22 cellular contexts compared by ENCODE assay signal in genomic region chr4:74042681-74043080, GRCh38. TPM values are rescaled to one million over a fixed set of nuclear protein-coding genes. Genes with fewer than 3 reads are reported as not detected.
DNase-seq lines count a peak whose midpoint lies in the region; ATAC-seq and TF ChIP-seq lines count a peak whose summit lies in the region.
"Had no signal": no experiment of that assay in that cellular context is flagged by ENCODE, and none has a peak within 500 bp of the region (broad histone marks: within the 10 kb centered on the region; RNA-seq: fewer than 3 reads in every experiment).

No MANE protein-coding gene starts in this region.

- H3K27ac ChIP-seq in transverse colon: no peak overlapping the region
- H3K27ac ChIP-seq in CD8-positive, alpha-beta T cell (ENCODE audit: low read depth, low read length): no peak overlapping the region
- H3K27ac ChIP-seq: gastrocnemius medialis had no signal

- POLR2A ChIA-PET in T-cell (lab: Charles Lee): no interaction called here
- POLR2A ChIA-PET in CD8-positive, alpha-beta T cell (lab: Charles Lee): no interaction called here

- DNase-seq in NCI-H345 (lab: John Stamatoyannopoulos, UW) (peak; percentile 5), NCI-H345 treated with DMSO at 0.1 percent for 48 hours (lab: John Stamatoyannopoulos, UW; ENCODE audit: unreplicated experiment) (no peak), NCI-H82 treated with DMSO at 0.1 percent for 48 hours (lab: John Stamatoyannopoulos, UW; ENCODE audit: unreplicated experiment) (peak; percentile 2), epithelial cell of proximal tubule (ENCODE audit: low read depth) (no peak), transverse colon (peak; percentile 43), D341Med (ENCODE audit: low spot score) (no peak), T-cell (no peak)
- no peak for DNase-seq in CD8-positive, alpha-beta T cell
- DNase-seq: ACHN; activated CD8-positive, alpha-beta memory T cell treated with anti-CD3 and anti-CD28 coated beads, Interleukin-2, amount 10 ng/mL, durations not matched to agents 7 days and 5 days; activated gamma-delta T cell treated with Interleukin-2 at 50 U/mL for 16 hours; gastrocnemius medialis; Karpas-422; NCI-H1694 treated with DMSO at 0.1 percent for 48 hours; retina; stimulated activated naive CD8-positive, alpha-beta T cell treated with anti-CD3 and anti-CD28 coated beads, Interleukin-15, amount 100 ng/mL, for 72 hours; T-helper 17 cell had no signal

- H3K27ac Mint-ChIP-seq in T-cell: no peak overlapping the region
- H3K27ac Mint-ChIP-seq in CD8-positive, alpha-beta T cell: no peak overlapping the region
- H3K27ac Mint-ChIP-seq: activated CD8-positive, alpha-beta memory T cell treated with anti-CD3 and anti-CD28 coated beads, Interleukin-2, amount 10 ng/mL, durations not matched to agents 7 days and 5 days; stimulated activated naive CD8-positive, alpha-beta T cell treated with anti-CD3 and anti-CD28 coated beads, Interleukin-15, amount 100 ng/mL, for 72 hours; T-helper 17 cell had no signal

- TF ChIP-seq CTCF in epithelial cell of proximal tubule (conservative IDR thresholded peaks at IDR 0.05; ENCODE audit: low read depth, low read length) (peak; percentile 42), transverse colon (IDR thresholded peaks at IDR 0.05) (peak in 4 of 5 experiments; percentile 19 to 32 (median 26))
- TF ChIP-seq CTCF in CD8-positive, alpha-beta T cell (IDR thresholded peaks at IDR 0.05): no peak

- H3K27me3 ChIP-seq in transverse colon: no peaks in the 10 kb centered on the region
- no peaks in the 10 kb centered on the region for H3K27me3 ChIP-seq in CD8-positive, alpha-beta T cell (ENCODE audit: insufficient read depth, low read length)

- intact Hi-C loops in transverse colon (cut with DNase I; ENCODE audit: low total_unique reads): no loop called here
- intact Hi-C loops in CD8-positive, alpha-beta T cell (cut with DNase I, micrococcal nuclease): no loop called here

- H3K9me3 Mint-ChIP-seq in T-cell: peaks cover 0 to 8% (median 7%) of the 10 kb centered on the region in 3 donors
- no peaks in the 10 kb centered on the region for H3K9me3 Mint-ChIP-seq in CD8-positive, alpha-beta T cell

- ATAC-seq in T-cell (replicated peaks in 1 of 4): no peak
- no peak for ATAC-seq in CD8-positive, alpha-beta T cell
- ATAC-seq: activated CD4-positive, CD25-positive, alpha-beta regulatory T cell treated with anti-CD3 and anti-CD28 coated beads, Interleukin-2, amount 50 U/mL, for 24 hours; activated CD8-positive, alpha-beta memory T cell treated with anti-CD3 and anti-CD28 coated beads, Interleukin-2, amount 10 ng/mL, durations not matched to agents 7 days and 5 days; gastrocnemius medialis; stimulated activated naive CD8-positive, alpha-beta T cell treated with anti-CD3 and anti-CD28 coated beads, Interleukin-15, amount 100 ng/mL, for 72 hours; T-helper 17 cell had no signal

- peaks cover 0 to 11% (median 4%) of the 10 kb centered on the region in 4 donors for H3K4me1 ChIP-seq in transverse colon
- no peaks in the 10 kb centered on the region for H3K4me1 ChIP-seq in CD8-positive, alpha-beta T cell (ENCODE audit: insufficient read depth, low read length)
- H3K4me1 ChIP-seq: gastrocnemius medialis had no signal

- no peak for TF ChIP-seq EP300 in transverse colon (IDR thresholded peaks at IDR 0.05; ENCODE audit: low read depth)

- CTCF ChIA-PET in T-cell (lab: Charles Lee): no interaction called here
- CTCF ChIA-PET in CD8-positive, alpha-beta T cell (lab: Charles Lee): no interaction called here

- in situ Hi-C loops in transverse colon (cut with MboI; ENCODE audit: low pct_ligation_motif_present in 1 of 4, low pct_unique_long_range_greater_than_20kb in 1 of 4, low sequenced_read_pairs in 3 of 4): loop anchor here in 1 of 4 donors (10.0 kb wide), 1 partner anchor 92 kb away; no protein-coding TSS in a partner anchor

- H3K9me3 ChIP-seq in transverse colon: peaks cover 7 to 10% of the 10 kb centered on the region in 2 donors
- no peaks in the 10 kb centered on the region for H3K9me3 ChIP-seq in CD8-positive, alpha-beta T cell (ENCODE audit: low read length)
- H3K9me3 ChIP-seq: HAP-1 had no signal

- H3K36me3 ChIP-seq in transverse colon: no peaks in the 10 kb centered on the region
- no peaks in the 10 kb centered on the region for H3K36me3 ChIP-seq in CD8-positive, alpha-beta T cell (ENCODE audit: insufficient read depth, low read length)
- H3K36me3 ChIP-seq: gastrocnemius medialis, HAP-1 had no signal

- H3K27me3 Mint-ChIP-seq in T-cell: peaks cover 33 to 42% of the 10 kb centered on the region in 2 donors
- peaks cover 27% of the 10 kb centered on the region for H3K27me3 Mint-ChIP-seq in CD8-positive, alpha-beta T cell (ENCODE audit: low read depth)

- TF ChIP-seq POLR2A in transverse colon (IDR thresholded peaks at IDR 0.05): no peak

- H3K4me1 Mint-ChIP-seq in T-cell: peaks cover 7 to 9% (median 9%) of the 10 kb centered on the region in 3 donors
- peaks cover 13% of the 10 kb centered on the region for H3K4me1 Mint-ChIP-seq in CD8-positive, alpha-beta T cell (ENCODE audit: low read depth)

- no peaks in the 10 kb centered on the region for H3K36me3 Mint-ChIP-seq in T-cell
- no peaks in the 10 kb centered on the region for H3K36me3 Mint-ChIP-seq in CD8-positive, alpha-beta T cell
- H3K36me3 Mint-ChIP-seq: activated CD8-positive, alpha-beta memory T cell treated with anti-CD3 and anti-CD28 coated beads, Interleukin-2, amount 10 ng/mL, durations not matched to agents 7 days and 5 days had no signal

- no peak overlapping the region for H3K4me3 ChIP-seq in epithelial cell of proximal tubule (ENCODE audit: low read depth, low read length)
- no peak overlapping the region for H3K4me3 ChIP-seq in transverse colon
- H3K4me3 ChIP-seq in CD8-positive, alpha-beta T cell (ENCODE audit: low read depth, low read length): no peak overlapping the region
- H3K4me3 ChIP-seq: gastrocnemius medialis, HAP-1 had no signal

- WGBS in transverse colon (ENCODE audit: low coverage in 1 of 2), 2 donors: 47% methylated on average over 2 of the region's 2 CpGs

- no peak overlapping the region for H3K4me3 Mint-ChIP-seq in T-cell
- no peak overlapping the region for H3K4me3 Mint-ChIP-seq in CD8-positive, alpha-beta T cell
- H3K4me3 Mint-ChIP-seq: activated CD8-positive, alpha-beta memory T cell treated with anti-CD3 and anti-CD28 coated beads, Interleukin-2, amount 10 ng/mL, durations not matched to agents 7 days and 5 days; stimulated activated naive CD8-positive, alpha-beta T cell treated with anti-CD3 and anti-CD28 coated beads, Interleukin-15, amount 100 ng/mL, for 72 hours; T-helper 17 cell had no signal

RNA-seq across cellular contexts. Expression of gene CXCL3, which starts 4.2 kb away (rescaled TPM):
- 4.8 and 6.6 TPM in 2 replicates for total RNA-seq in epithelial cell of proximal tubule
- 1 to 10 TPM; 1.8 to 5.2 (median 5.1) TPM for total RNA-seq in transverse colon
- under 1 TPM in 2 of 5 donors, not detected in 3; 0.32 to 0.35 TPM for total RNA-seq in T-cell
- total RNA-seq in CD8-positive, alpha-beta T cell: under 1 TPM in 1 of 2 experiments, not detected in 1; 0.31 TPM
- total RNA-seq: activated CD8-positive, alpha-beta memory T cell treated with anti-CD3 and anti-CD28 coated beads, Interleukin-2, amount 10 ng/mL, durations not matched to agents 7 days and 5 days had no signal

RNA-seq across cellular contexts. Expression of gene CXCL5, which starts 44.2 kb away (rescaled TPM):
- total RNA-seq in epithelial cell of proximal tubule (32.3 and 79.5 TPM in 2 replicates), transverse colon (under 1 TPM in 1 of 4 donors, not detected in 3; 0.64 TPM), T-cell (under 1 TPM in 1 of 5 donors, not detected in 4; 0.43 TPM)
- total RNA-seq in CD8-positive, alpha-beta T cell: not detected
- total RNA-seq: activated CD8-positive, alpha-beta memory T cell treated with anti-CD3 and anti-CD28 coated beads, Interleukin-2, amount 10 ng/mL, durations not matched to agents 7 days and 5 days; chondrocyte had no signal

RNA-seq across cellular contexts. Expression of gene PPBP, which starts 54.7 kb away (rescaled TPM):
- not detected in 2 replicates for total RNA-seq in epithelial cell of proximal tubule
- total RNA-seq in transverse colon: not detected
- 10 to 100 TPM in 1 of 5 donors, 1 to 10 TPM in 1, under 1 TPM in 1, not detected in 2; 0.36 to 24.7 (median 1.3) TPM for total RNA-seq in T-cell
- total RNA-seq in CD8-positive, alpha-beta T cell: under 1 TPM in 1 of 2 experiments, not detected in 1; 0.50 TPM
- total RNA-seq: activated CD8-positive, alpha-beta memory T cell treated with anti-CD3 and anti-CD28 coated beads, Interleukin-2, amount 10 ng/mL, durations not matched to agents 7 days and 5 days; chondrocyte; endothelial cell of umbilical vein; gastrocnemius medialis; lung microvascular endothelial cell had no signal

RNA-seq across cellular contexts. Expression of gene CXCL2, which starts 56.3 kb away (rescaled TPM):
- total RNA-seq in epithelial cell of proximal tubule: 17.7 and 18.6 TPM in 2 replicates
- total RNA-seq in transverse colon: 10 to 100 TPM in 3 of 4 donors, under 1 TPM in 1; 0.80 to 32.9 (median 17.8) TPM
- under 1 TPM; 0.20 to 0.60 (median 0.30) TPM for total RNA-seq in T-cell
- total RNA-seq in CD8-positive, alpha-beta T cell: under 1 TPM in 1 of 2 experiments, not detected in 1; 0.68 TPM
- total RNA-seq: activated CD8-positive, alpha-beta memory T cell treated with anti-CD3 and anti-CD28 coated beads, Interleukin-2, amount 10 ng/mL, durations not matched to agents 7 days and 5 days had no signal

Comparison
In these comparisons a context has a peak if more than half of its experiments do, and no peak if none do; other contexts are left out.
1. DNase-seq: peak in NCI-H345 (single experiment), NCI-H82 treated with DMSO at 0.1 percent for 48 hours (single experiment) and transverse colon (single experiment); none in NCI-H345 treated with DMSO at 0.1 percent for 48 hours (single experiment), epithelial cell of proximal tubule (single experiment), D341Med (single experiment), T-cell (0 of 34) and CD8-positive, alpha-beta T cell (0 of 7).
2. RNA of gene CXCL5, which starts 44.2 kb away (total RNA-seq): 32.3 to 79.5 TPM in epithelial cell of proximal tubule; 0.43 TPM in T-cell, 0.64 TPM in transverse colon and not detected in CD8-positive, alpha-beta T cell; every median in the first group is over 10 times any median in the second.